Comparison of ENCODE assay signal across 2 cellular contexts in the genomic region with DNA sequence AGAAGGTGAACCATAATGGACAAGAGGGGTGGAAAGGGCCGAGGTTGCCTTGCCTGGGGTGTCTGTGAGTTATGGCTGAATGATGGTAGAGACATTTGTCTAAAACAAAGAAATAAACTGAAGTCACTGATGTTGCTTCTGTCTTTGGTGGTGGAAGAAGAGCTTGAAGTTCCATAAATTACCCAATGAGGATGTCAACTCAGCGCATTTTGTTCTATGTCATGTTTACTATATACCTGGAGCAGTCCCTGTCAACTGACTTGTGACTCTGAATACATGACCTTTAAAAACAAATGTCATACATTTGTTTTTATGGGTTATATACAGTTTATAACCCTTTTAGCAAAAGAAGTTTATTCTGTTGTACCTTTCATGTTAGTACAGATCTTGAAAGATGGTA.
TF ChIP-seq lines count a peak whose summit lies in the region.

No MANE protein-coding gene starts in this region.

TF ChIP-seq in SK-N-SH, 30 proteins besides CTCF, POLR2A, EP300 and RAD21:
- TF ChIP-seq GATA2 (CRISPR knock-in tag; IDR thresholded peaks at IDR 0.05) (no peak), TAF1 (IDR thresholded peaks at IDR 0.05; ENCODE audit: borderline replicate concordance, low read depth, low read length) (no peak), FOSL2 (IDR thresholded peaks at IDR 0.05; ENCODE audit: borderline replicate concordance, low read depth) (no peak), RXRA (IDR thresholded peaks at IDR 0.05; ENCODE audit: borderline replicate concordance, low read depth) (no peak), EZH2phosphoT487 (IDR thresholded peaks at IDR 0.05; ENCODE audit: borderline replicate concordance, low read depth) (no peak), TEAD4 (IDR thresholded peaks at IDR 0.05; ENCODE audit: borderline replicate concordance, insufficient read depth) (no peak), NRF1 (IDR thresholded peaks at IDR 0.05; ENCODE audit: low read depth, low read length) (no peak), SIN3A (IDR thresholded peaks at IDR 0.05; ENCODE audit: borderline replicate concordance, low read depth, low read length) (no peak), MEF2A (IDR thresholded peaks at IDR 0.05; ENCODE audit: borderline replicate concordance, low read depth) (no peak), JUND (IDR thresholded peaks at IDR 0.05) (no peak), TCF12 (IDR thresholded peaks at IDR 0.05) (no peak)
- TF ChIP-seq, protein P1, sequence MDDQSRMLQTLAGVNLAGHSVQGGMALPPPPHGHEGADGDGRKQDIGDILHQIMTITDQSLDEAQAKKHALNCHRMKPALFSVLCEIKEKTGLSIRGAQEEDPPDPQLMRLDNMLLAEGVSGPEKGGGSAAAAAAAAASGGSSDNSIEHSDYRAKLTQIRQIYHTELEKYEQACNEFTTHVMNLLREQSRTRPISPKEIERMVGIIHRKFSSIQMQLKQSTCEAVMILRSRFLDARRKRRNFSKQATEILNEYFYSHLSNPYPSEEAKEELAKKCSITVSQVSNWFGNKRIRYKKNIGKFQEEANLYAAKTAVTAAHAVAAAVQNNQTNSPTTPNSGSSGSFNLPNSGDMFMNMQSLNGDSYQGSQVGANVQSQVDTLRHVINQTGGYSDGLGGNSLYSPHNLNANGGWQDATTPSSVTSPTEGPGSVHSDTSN (IDR thresholded peaks at IDR 0.05), result no peak

TF ChIP-seq in SK-N-SH treated with all-trans-retinoic acid at 6 μM for 48 hours, 23 proteins besides CTCF, POLR2A, EP300 and RAD21:
- no peak for TF ChIP-seq GLIS3 (CRISPR knock-in tag; IDR thresholded peaks at IDR 0.05)
- no peak for TF ChIP-seq ARNTL (CRISPR knock-in tag; IDR thresholded peaks at IDR 0.05; ENCODE audit: borderline replicate concordance, low read depth)
- TF ChIP-seq, protein P2, sequence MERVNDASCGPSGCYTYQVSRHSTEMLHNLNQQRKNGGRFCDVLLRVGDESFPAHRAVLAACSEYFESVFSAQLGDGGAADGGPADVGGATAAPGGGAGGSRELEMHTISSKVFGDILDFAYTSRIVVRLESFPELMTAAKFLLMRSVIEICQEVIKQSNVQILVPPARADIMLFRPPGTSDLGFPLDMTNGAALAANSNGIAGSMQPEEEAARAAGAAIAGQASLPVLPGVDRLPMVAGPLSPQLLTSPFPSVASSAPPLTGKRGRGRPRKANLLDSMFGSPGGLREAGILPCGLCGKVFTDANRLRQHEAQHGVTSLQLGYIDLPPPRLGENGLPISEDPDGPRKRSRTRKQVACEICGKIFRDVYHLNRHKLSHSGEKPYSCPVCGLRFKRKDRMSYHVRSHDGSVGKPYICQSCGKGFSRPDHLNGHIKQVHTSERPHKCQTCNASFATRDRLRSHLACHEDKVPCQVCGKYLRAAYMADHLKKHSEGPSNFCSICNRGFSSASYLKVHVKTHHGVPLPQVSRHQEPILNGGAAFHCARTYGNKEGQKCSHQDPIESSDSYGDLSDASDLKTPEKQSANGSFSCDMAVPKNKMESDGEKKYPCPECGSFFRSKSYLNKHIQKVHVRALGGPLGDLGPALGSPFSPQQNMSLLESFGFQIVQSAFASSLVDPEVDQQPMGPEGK (CRISPR knock-in tag; IDR thresholded peaks at IDR 0.05; ENCODE audit: borderline replicate concordance), result no peak
- TF ChIP-seq ESRRG (CRISPR knock-in tag; IDR thresholded peaks at IDR 0.05), result no peak
- no peak for TF ChIP-seq CSRNP3 (CRISPR knock-in tag; IDR thresholded peaks at IDR 0.05)
- no peak for TF ChIP-seq ZFP3 (CRISPR knock-in tag; IDR thresholded peaks at IDR 0.05)
- TF ChIP-seq POU6F1 (CRISPR knock-in tag; IDR thresholded peaks at IDR 0.05; ENCODE audit: borderline replicate concordance, low read depth), result no peak
TF ChIP-seq in SK-N-SH treated with all-trans-retinoic acid at 6 μM for 48 hours: peak in this region for 0.
